In genomic region chr6:64679411-64679810, GRCh38 we compare ENCODE assay signal across 19 cellular contexts.
"Had no signal": no experiment of that assay in that cellular context is flagged by ENCODE, and none has a peak within 500 bp of the region (broad histone marks: within the 10 kb centered on the region; RNA-seq: fewer than 3 reads in every experiment).

No MANE protein-coding gene starts in this region.

- H3K9me3 ChIP-seq: left ventricle myocardium inferior, lower lobe of right lung, pancreas, suprapubic skin, thyroid gland had no signal

- H3K9ac ChIP-seq: neural progenitor cell had no signal

- H3K36me3 ChIP-seq: left ventricle myocardium inferior, lower lobe of right lung, neural progenitor cell, pancreas, suprapubic skin, thyroid gland had no signal

- DNase-seq: effector memory CD8-positive, alpha-beta T cell; erythroblast; head of caudate nucleus; kidney; left cardiac atrium; left ventricle myocardium inferior; lower lobe of right lung; mesenchymal stem cell; midbrain; occipital lobe; pancreas; right cardiac atrium; stimulated activated CD4-positive, alpha-beta T cell treated with anti-CD3 and anti-CD28 coated beads, Interleukin-4, amount 100 ng/mL, for 1 hour; stimulated activated CD8-positive, alpha-beta memory T cell treated with anti-CD3 and anti-CD28 coated beads, Interleukin-4, amount 100 ng/mL, for 48 hours; stimulated activated naive CD8-positive, alpha-beta T cell treated with anti-CD3 and anti-CD28 coated beads, Interleukin-15, Interleukin-2, amounts not matched to agents 100 U/mL and 50 U/mL, for 24 hours; thyroid gland had no signal

- H3K27ac ChIP-seq: left ventricle myocardium inferior, lower lobe of right lung, neural progenitor cell, pancreas, suprapubic skin, thyroid gland had no signal

- H3K4me2 ChIP-seq: hepatocyte, neural progenitor cell had no signal

- H3K79me2 ChIP-seq: hepatocyte had no signal

- H3K4me3 ChIP-seq: hepatocyte, left ventricle myocardium inferior, lower lobe of right lung, neural progenitor cell, pancreas, suprapubic skin, thyroid gland had no signal

- H3K4me1 ChIP-seq: left ventricle myocardium inferior, lower lobe of right lung, neural progenitor cell, pancreas, suprapubic skin, thyroid gland had no signal

- H2AFZ ChIP-seq: hepatocyte, neural progenitor cell had no signal

- H3K27me3 ChIP-seq: hepatocyte, neural progenitor cell, pancreas, suprapubic skin, thyroid gland had no signal
